ENCODE assay signal across 1 cellular context in the genomic region with DNA sequence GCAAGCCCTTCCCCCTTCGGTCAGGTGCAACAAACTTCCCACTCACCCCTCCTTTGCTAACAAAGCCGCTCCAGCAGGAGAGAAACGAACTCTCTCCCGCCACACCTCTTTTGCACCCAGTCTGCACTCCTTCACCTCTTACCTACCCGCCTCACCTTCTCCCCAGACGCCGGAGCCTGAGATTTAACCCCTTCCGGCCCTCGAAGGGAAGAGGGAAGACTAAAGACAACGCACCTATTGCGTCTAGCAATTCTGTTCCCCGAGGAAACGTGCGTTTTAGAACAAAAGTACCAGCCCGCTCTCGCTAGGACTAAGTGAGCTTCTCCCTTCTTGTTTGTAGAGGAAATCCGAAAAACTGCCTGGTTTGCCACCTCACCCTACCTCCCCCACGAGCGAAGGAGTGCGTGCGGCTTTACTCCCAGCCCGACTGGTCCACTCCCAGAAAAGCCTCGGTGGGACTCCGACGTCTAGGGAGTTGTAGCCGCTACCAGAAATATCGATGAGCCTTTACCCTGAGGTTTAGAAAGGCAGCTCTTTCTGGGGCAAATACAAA.
A peak's percentile ranks its signal among the peaks of the same experiment; 100 is the strongest.
TF ChIP-seq lines count a peak whose summit lies in the region.

No MANE protein-coding gene starts in this region.

TF ChIP-seq in K562, 482 proteins besides CTCF, POLR2A, EP300 and RAD21 (continued from another document and continues in another):
- TF ChIP-seq, protein P1, sequence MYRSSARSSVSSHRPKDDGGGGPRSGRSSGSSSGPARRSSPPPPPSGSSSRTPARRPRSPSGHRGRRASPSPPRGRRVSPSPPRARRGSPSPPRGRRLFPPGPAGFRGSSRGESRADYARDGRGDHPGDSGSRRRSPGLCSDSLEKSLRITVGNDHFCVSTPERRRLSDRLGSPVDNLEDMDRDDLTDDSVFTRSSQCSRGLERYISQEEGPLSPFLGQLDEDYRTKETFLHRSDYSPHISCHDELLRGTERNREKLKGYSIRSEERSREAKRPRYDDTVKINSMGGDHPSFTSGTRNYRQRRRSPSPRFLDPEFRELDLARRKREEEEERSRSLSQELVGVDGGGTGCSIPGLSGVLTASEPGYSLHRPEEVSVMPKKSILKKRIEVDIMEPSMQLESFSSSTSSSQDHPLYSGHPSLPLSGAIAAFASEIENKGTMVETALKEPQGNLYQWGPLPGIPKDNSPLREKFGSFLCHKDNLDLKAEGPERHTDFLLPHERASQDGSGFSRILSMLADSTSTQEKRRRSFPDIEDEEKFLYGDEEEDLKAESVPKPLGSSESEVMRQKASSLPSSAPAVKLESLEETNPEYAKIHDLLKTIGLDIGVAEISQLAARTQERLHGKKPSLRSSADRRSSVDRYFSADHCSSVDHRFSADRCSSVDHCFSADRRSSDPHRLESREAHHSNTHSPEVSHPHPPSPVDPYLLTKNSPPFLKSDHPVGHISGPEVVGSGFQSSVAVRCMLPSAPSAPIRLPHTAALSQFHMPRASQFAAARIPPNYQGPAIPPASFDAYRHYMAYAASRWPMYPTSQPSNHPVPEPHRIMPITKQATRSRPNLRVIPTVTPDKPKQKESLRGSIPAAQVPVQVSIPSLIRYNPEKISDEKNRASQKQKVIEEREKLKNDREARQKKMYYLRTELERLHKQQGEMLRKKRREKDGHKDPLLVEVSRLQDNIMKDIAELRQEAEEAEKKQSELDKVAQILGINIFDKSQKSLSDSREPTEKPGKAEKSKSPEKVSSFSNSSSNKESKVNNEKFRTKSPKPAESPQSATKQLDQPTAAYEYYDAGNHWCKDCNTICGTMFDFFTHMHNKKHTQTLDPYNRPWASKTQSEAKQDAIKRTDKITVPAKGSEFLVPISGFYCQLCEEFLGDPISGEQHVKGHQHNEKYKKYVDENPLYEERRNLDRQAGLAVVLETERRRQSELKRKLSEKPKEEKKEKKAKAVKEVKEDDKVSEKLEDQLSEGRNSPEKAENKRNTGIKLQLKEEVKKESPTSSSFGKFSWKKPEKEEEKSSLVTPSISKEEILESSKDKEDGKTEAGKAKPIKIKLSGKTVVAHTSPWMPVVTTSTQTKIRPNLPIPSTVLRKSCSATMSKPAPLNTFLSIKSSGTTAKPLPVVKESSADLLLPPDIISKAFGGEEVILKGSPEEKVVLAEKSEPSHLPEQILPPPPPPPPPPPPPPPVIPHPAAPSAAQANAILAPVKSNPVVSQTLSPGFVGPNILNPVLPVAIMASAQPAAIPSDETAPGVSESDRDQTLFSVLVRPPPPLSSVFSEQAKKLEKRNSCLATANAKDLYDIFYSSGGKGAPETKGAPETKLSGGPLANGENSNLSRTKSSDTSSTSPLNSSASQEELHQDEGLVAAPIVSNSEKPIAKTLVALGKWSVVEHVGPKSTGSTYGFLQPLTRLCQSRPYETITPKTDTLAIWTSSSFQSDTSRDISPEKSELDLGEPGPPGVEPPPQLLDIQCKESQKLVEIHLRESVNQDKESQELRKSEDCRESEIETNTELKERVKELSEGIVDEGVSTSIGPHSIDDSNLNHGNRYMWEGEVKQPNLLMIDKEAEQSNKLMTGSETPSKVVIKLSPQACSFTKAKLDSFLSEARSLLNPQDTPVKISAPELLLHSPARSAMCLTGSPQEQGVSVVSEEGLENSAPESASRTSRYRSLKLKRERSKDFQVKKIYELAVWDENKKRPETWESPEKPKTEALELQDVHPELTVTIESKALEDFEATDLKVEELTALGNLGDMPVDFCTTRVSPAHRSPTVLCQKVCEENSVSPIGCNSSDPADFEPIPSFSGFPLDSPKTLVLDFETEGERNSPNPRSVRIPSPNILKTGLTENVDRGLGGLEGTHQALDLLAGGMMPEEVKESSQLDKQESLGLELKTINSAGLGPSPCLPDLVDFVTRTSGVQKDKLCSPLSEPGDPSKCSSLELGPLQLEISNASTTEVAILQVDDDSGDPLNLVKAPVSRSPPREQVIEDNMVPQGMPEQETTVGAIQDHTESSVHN (IDR thresholded peaks at IDR 0.05; ENCODE audit: borderline replicate concordance in 1 of 2, low read depth in 1 of 2) = 0 out of 4 replicates have a peak, but pooled peaks of 1 of the 2 experiments have one; percentile 46
- peak; percentile 48; the same call in 1 of the 2 replicates for TF ChIP-seq SMARCA4 (IDR thresholded peaks at IDR 0.05)
- TF ChIP-seq SETDB1 (IDR thresholded peaks at IDR 0.05; ENCODE audit: low read length) = no peak
- peak; percentile 58; the same call in 1 of the 2 replicates for TF ChIP-seq GTF2A2 (tag; IDR thresholded peaks at IDR 0.05)
- TF ChIP-seq BRD9 (IDR thresholded peaks at IDR 0.05; ENCODE audit: low read depth, partially characterized antibody) = peak; percentile 80
- TF ChIP-seq ZNF253 (CRISPR knock-in tag; conservative IDR thresholded peaks at IDR 0.05) = no peak
- TF ChIP-seq STAG1 (CRISPR knock-in tag; IDR thresholded peaks at IDR 0.05; ENCODE audit: borderline replicate concordance) = no peak
- TF ChIP-seq, protein P2, sequence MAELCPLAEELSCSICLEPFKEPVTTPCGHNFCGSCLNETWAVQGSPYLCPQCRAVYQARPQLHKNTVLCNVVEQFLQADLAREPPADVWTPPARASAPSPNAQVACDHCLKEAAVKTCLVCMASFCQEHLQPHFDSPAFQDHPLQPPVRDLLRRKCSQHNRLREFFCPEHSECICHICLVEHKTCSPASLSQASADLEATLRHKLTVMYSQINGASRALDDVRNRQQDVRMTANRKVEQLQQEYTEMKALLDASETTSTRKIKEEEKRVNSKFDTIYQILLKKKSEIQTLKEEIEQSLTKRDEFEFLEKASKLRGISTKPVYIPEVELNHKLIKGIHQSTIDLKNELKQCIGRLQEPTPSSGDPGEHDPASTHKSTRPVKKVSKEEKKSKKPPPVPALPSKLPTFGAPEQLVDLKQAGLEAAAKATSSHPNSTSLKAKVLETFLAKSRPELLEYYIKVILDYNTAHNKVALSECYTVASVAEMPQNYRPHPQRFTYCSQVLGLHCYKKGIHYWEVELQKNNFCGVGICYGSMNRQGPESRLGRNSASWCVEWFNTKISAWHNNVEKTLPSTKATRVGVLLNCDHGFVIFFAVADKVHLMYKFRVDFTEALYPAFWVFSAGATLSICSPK (IDR thresholded peaks at IDR 0.05; ENCODE audit: borderline replicate concordance) = no peak
- peak; percentile 79 for TF ChIP-seq POLR2AphosphoS5 (IDR thresholded peaks at IDR 0.05; ENCODE audit: control insufficient read depth, insufficient read depth, low read depth, low read length)
- peak; percentile 96 for TF ChIP-seq SIN3B (IDR thresholded peaks at IDR 0.05; ENCODE audit: low read depth)
- peak; percentile 53 to 74; a peak in 3 of 4 replicates for TF ChIP-seq KDM1A (IDR thresholded peaks at IDR 0.05)
- TF ChIP-seq SMAD3 (CRISPR knock-in tag; conservative IDR thresholded peaks at IDR 0.05) = no peak
- TF ChIP-seq TBL1XR1 (IDR thresholded peaks at IDR 0.05; ENCODE audit: low read length in 2 of 2) = peak in 1 of 2 experiments; percentile 58; a peak in 2 of 4 replicates
- peak; percentile 63 for TF ChIP-seq CREM (IDR thresholded peaks at IDR 0.05; ENCODE audit: low read depth)
- no peak for TF ChIP-seq HMG20B (CRISPR knock-in tag; IDR thresholded peaks at IDR 0.05)
- TF ChIP-seq HDAC1 (IDR thresholded peaks at IDR 0.05) = peak in 1 of 2 experiments; percentile 90; a peak in 2 of 4 replicates
- peak; percentile 75; the same call in 1 of the 2 replicates for TF ChIP-seq SMAD4 (CRISPR knock-in tag; conservative IDR thresholded peaks at IDR 0.05)
- no peak for TF ChIP-seq JUNB (CRISPR knock-in tag; conservative IDR thresholded peaks at IDR 0.05)
- TF ChIP-seq ATF7 (IDR thresholded peaks at IDR 0.05) = peak; percentile 73; the same call in 1 of the 2 replicates
- TF ChIP-seq ZNF263 (CRISPR knock-in tag; IDR thresholded peaks at IDR 0.05; ENCODE audit: borderline replicate concordance) = no peak
- TF ChIP-seq CBFA2T3 (IDR thresholded peaks at IDR 0.05) = peak; percentile 15; the same call in 1 of the 2 replicates
- TF ChIP-seq, protein P3, sequence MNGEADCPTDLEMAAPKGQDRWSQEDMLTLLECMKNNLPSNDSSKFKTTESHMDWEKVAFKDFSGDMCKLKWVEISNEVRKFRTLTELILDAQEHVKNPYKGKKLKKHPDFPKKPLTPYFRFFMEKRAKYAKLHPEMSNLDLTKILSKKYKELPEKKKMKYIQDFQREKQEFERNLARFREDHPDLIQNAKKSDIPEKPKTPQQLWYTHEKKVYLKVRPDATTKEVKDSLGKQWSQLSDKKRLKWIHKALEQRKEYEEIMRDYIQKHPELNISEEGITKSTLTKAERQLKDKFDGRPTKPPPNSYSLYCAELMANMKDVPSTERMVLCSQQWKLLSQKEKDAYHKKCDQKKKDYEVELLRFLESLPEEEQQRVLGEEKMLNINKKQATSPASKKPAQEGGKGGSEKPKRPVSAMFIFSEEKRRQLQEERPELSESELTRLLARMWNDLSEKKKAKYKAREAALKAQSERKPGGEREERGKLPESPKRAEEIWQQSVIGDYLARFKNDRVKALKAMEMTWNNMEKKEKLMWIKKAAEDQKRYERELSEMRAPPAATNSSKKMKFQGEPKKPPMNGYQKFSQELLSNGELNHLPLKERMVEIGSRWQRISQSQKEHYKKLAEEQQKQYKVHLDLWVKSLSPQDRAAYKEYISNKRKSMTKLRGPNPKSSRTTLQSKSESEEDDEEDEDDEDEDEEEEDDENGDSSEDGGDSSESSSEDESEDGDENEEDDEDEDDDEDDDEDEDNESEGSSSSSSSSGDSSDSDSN (IDR thresholded peaks at IDR 0.05; ENCODE audit: borderline replicate concordance in 1 of 2, low read depth in 2 of 2, low read length in 2 of 2) = peak; percentile 73 to 75; a peak in 1 of 4 replicates
- peak in 1 of 2 experiments; percentile 36; a peak in 1 of 4 replicates for TF ChIP-seq KDM4B (IDR thresholded peaks at IDR 0.05; ENCODE audit: borderline replicate concordance in 2 of 2, low read depth in 1 of 2)
- TF ChIP-seq, protein P4, sequence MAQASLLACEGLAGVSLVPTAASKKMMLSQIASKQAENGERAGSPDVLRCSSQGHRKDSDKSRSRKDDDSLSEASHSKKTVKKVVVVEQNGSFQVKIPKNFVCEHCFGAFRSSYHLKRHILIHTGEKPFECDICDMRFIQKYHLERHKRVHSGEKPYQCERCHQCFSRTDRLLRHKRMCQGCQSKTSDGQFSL (CRISPR knock-in tag; IDR thresholded peaks at IDR 0.05) = no peak
- TF ChIP-seq, protein P4 (tag; IDR thresholded peaks at IDR 0.05) = peak in 1 of 2 experiments; percentile 22; a peak in 1 of 4 replicates
- TF ChIP-seq TCFL5 (CRISPR knock-in tag; conservative IDR thresholded peaks at IDR 0.05) = no peak
- 0 out of 2 replicates have a peak, but pooled peaks have one; percentile 24 for TF ChIP-seq MYNN (IDR thresholded peaks at IDR 0.05)
- TF ChIP-seq MYNN (CRISPR knock-in tag; IDR thresholded peaks at IDR 0.05) = no peak
- 0 out of 2 replicates have a peak, but pooled peaks have one; percentile 18 for TF ChIP-seq MAFG (tag; conservative IDR thresholded peaks at IDR 0.05)
- TF ChIP-seq FOSL1 (tag; conservative IDR thresholded peaks at IDR 0.05) = no peak
- TF ChIP-seq RCOR1 (IDR thresholded peaks at IDR 0.05; ENCODE audit: borderline replicate concordance in 1 of 2, low read depth in 2 of 2, low read length in 2 of 2) = no peak
- TF ChIP-seq, protein P5, sequence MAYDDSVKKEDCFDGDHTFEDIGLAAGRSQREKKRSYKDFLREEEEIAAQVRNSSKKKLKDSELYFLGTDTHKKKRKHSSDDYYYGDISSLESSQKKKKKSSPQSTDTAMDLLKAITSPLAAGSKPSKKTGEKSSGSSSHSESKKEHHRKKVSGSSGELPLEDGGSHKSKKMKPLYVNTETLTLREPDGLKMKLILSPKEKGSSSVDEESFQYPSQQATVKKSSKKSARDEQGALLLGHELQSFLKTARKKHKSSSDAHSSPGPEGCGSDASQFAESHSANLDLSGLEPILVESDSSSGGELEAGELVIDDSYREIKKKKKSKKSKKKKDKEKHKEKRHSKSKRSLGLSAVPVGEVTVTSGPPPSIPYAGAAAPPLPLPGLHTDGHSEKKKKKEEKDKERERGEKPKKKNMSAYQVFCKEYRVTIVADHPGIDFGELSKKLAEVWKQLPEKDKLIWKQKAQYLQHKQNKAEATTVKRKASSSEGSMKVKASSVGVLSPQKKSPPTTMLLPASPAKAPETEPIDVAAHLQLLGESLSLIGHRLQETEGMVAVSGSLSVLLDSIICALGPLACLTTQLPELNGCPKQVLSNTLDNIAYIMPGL (CRISPR knock-in tag; IDR thresholded peaks at IDR 0.05) = peak; percentile 35; the same call in 1 of the 2 replicates
- TF ChIP-seq, protein P6, sequence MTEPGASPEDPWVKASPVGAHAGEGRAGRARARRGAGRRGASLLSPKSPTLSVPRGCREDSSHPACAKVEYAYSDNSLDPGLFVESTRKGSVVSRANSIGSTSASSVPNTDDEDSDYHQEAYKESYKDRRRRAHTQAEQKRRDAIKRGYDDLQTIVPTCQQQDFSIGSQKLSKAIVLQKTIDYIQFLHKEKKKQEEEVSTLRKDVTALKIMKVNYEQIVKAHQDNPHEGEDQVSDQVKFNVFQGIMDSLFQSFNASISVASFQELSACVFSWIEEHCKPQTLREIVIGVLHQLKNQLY (CRISPR knock-in tag; conservative IDR thresholded peaks at IDR 0.05) = no peak
- TF ChIP-seq, protein P7, sequence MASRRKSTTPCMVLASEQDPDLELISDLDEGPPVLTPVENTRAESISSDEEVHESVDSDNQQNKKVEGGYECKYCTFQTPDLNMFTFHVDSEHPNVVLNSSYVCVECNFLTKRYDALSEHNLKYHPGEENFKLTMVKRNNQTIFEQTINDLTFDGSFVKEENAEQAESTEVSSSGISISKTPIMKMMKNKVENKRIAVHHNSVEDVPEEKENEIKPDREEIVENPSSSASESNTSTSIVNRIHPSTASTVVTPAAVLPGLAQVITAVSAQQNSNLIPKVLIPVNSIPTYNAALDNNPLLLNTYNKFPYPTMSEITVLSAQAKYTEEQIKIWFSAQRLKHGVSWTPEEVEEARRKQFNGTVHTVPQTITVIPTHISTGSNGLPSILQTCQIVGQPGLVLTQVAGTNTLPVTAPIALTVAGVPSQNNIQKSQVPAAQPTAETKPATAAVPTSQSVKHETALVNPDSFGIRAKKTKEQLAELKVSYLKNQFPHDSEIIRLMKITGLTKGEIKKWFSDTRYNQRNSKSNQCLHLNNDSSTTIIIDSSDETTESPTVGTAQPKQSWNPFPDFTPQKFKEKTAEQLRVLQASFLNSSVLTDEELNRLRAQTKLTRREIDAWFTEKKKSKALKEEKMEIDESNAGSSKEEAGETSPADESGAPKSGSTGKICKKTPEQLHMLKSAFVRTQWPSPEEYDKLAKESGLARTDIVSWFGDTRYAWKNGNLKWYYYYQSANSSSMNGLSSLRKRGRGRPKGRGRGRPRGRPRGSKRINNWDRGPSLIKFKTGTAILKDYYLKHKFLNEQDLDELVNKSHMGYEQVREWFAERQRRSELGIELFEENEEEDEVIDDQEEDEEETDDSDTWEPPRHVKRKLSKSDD (conservative IDR thresholded peaks at IDR 0.05; ENCODE audit: low read length) = 0 out of 2 replicates have a peak, but pooled peaks have one; percentile 31
- no peak for TF ChIP-seq MEIS2 (IDR thresholded peaks at IDR 0.05; ENCODE audit: partially characterized antibody)
- no peak for TF ChIP-seq GABPB2 (CRISPR knock-in tag; conservative IDR thresholded peaks at IDR 0.05)
- no peak for TF ChIP-seq PCBP1 (IDR thresholded peaks at IDR 0.05; ENCODE audit: low read depth, low read length, poor library complexity, severe bottlenecking)
- no peak for TF ChIP-seq PURB (CRISPR knock-in tag; IDR thresholded peaks at IDR 0.05; ENCODE audit: low read depth)
- peak; percentile 58 for TF ChIP-seq SNIP1 (IDR thresholded peaks at IDR 0.05; ENCODE audit: low read depth)
- TF ChIP-seq GTF2E2 (tag; IDR thresholded peaks at IDR 0.05) = peak; percentile 42; the same call in 1 of the 2 replicates
- no peak; the same call in 1 of the 2 replicates for TF ChIP-seq CEBPG (CRISPR knock-in tag; IDR thresholded peaks at IDR 0.05)
- TF ChIP-seq CEBPG (tag; conservative IDR thresholded peaks at IDR 0.05 in 1 of 2, IDR thresholded peaks at IDR 0.05 in 1 of 2) = peak in 1 of 2 experiments; percentile 15; a peak in 1 of 4 replicates
